Comparison of ENCODE assay signal across 8 cellular contexts in the genomic region with DNA sequence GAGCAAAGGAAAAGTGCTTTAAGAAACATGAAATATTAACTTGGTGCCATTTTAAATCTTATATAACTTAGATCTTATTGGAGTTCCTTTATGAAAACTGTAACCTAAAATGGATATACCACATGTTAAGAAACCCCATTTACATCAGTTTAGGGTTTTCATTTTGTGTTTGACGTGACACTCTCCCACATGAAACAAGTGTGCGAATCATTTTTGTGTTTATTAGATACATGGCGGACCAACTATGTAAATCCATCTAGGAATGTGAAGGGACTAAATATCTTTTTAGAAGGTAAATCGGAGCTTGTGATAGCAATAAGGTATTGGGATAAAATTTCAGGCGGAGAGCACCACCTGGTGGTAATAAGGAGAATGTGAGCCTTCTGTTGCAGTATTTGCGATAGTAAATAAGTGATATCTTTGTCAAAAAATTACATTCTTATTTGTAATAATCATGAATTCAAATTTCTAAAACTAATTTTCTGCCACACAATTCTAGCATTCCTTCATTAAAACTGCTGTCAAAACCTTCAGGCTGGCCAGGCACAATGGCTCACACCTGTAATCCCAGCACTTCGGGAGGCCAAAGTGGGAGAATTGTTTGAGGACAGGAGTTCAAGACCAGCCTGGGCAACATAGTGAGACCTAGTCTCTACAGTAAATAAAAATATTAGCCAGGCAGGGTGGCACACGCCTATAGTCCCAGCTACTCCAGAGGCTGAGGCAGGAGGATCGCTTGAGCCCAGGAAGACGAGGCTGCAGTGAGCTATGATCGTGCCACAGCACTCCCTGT.
DNase-seq lines count a peak whose midpoint lies in the region; ATAC-seq lines count a peak whose summit lies in the region.

No MANE protein-coding gene starts in this region.

- no peak for ATAC-seq in GM18511 (IDR thresholded peaks at IDR 0.05; ENCODE audit: unreplicated experiment)

- DNase-seq in stimulated activated CD4-positive, alpha-beta T cell treated with anti-CD3 and anti-CD28 coated beads, Interleukin-4, amount 100 ng/mL, for 24 hours, result peak; percentile 47
- DNase-seq in stimulated activated CD4-positive, alpha-beta T cell treated with anti-CD3 and anti-CD28 coated beads, Interleukin-12 subunit alpha, Interleukin-12 subunit beta, amount 100 ng/mL, for 4 hours, result no peak
- DNase-seq in NCI-H1092 (lab: John Stamatoyannopoulos, UW), result peak; percentile 41
- peak; percentile 65 for DNase-seq in SW480 (ENCODE audit: low spot score)
- DNase-seq in effector CD4-positive, alpha-beta T cell, result peak; percentile 28
- DNase-seq in midbrain (lab: John Stamatoyannopoulos, UW), result peak; percentile 70
- no peak for DNase-seq in amniotic stem cell (lab: John Stamatoyannopoulos, UW)

Comparison
In these comparisons a context has a peak if more than half of its experiments do, and no peak if none do; other contexts are left out.
1. DNase-seq: peak in stimulated activated CD4-positive, alpha-beta T cell treated with anti-CD3 and anti-CD28 coated beads, Interleukin-4, amount 100 ng/mL, for 24 hours (single experiment), NCI-H1092 (single experiment), SW480 (single experiment), effector CD4-positive, alpha-beta T cell (single experiment) and midbrain (single experiment); none in stimulated activated CD4-positive, alpha-beta T cell treated with anti-CD3 and anti-CD28 coated beads, Interleukin-12 subunit alpha, Interleukin-12 subunit beta, amount 100 ng/mL, for 4 hours (single experiment) and amniotic stem cell (single experiment).